15 cellular contexts compared by ENCODE assay signal in genomic region chr10:369441-370221, GRCh38.
A peak's percentile ranks its signal among the peaks of the same experiment; 100 is the strongest.
DNase-seq lines count a peak whose midpoint lies in the region; ATAC-seq and TF ChIP-seq lines count a peak whose summit lies in the region.
"Had no signal": no experiment of that assay in that cellular context is flagged by ENCODE, and none has a peak within 500 bp of the region (broad histone marks: within the 10 kb centered on the region; RNA-seq: fewer than 3 reads in every experiment).

No MANE protein-coding gene starts in this region.

- no peaks in the 10 kb centered on the region for H3K4me1 Mint-ChIP-seq in activated T-cell treated with anti-CD3 and anti-CD28 coated beads, Interleukin-2, amount 50 U/mL, for 24 hours (ENCODE audit: low read depth)
- H3K4me1 Mint-ChIP-seq in T-cell, result no peaks in the 10 kb centered on the region
- H3K4me1 Mint-ChIP-seq: stimulated activated effector memory CD8-positive, alpha-beta T cell treated with anti-CD3 and anti-CD28 coated beads, Interleukin-12 subunit alpha, Interleukin-12 subunit beta, amount 100 ng/mL, for 72 hours had no signal

- peak in 2 of 4 donors; percentile 60 to 61 for TF ChIP-seq EP300 in sigmoid colon (IDR thresholded peaks at IDR 0.05)

- CTCF ChIA-PET in T-cell (lab: Charles Lee), result no interaction called here

- H3K27ac ChIP-seq in brain microvascular endothelial cell (no peak overlapping the region), hepatocyte (peak overlapping the region; percentile 49), sigmoid colon (peak overlapping the region; percentile 22 to 91 (median 62))

- TF ChIP-seq CTCF in brain microvascular endothelial cell (IDR thresholded peaks at IDR 0.05; ENCODE audit: low read depth, low read length, missing control alignments) (no peak), hepatocyte (IDR thresholded peaks at IDR 0.05; ENCODE audit: poor library complexity) (no peak), sigmoid colon (IDR thresholded peaks at IDR 0.05) (no peak)

- TF ChIP-seq POLR2A in sigmoid colon (IDR thresholded peaks at IDR 0.05), result no peak

- H3K9me3 Mint-ChIP-seq in activated T-cell treated with anti-CD3 and anti-CD28 coated beads, Interleukin-2, amount 50 U/mL, for 24 hours, result no peaks in the 10 kb centered on the region
- no peaks in the 10 kb centered on the region for H3K9me3 Mint-ChIP-seq in T-cell
- H3K9me3 Mint-ChIP-seq: effector memory CD8-positive, alpha-beta T cell; stimulated activated effector memory CD8-positive, alpha-beta T cell treated with anti-CD3 and anti-CD28 coated beads, Interleukin-12 subunit alpha, Interleukin-12 subunit beta, amount 100 ng/mL, for 72 hours; T-helper 1 cell treated with Interleukin-12 subunit alpha and Interleukin-12 subunit beta and Interleukin-4 antibody, amounts not matched to agents 30 μg/mL and 1 μg/mL, for 36 hours had no signal

- H3K9me2 ChIP-seq in hepatocyte (replicated peaks; ENCODE audit: insufficient read depth), result no peaks in the 10 kb centered on the region

- in situ Hi-C loops in brain microvascular endothelial cell (cut with HindIII; ENCODE audit: low pct_ligation_motif_present, low sequenced_read_pairs), result no loop called here

- POLR2A ChIA-PET in T-cell (lab: Charles Lee), result no interaction called here

- peaks cover 54% of the 10 kb centered on the region for H3K4me1 ChIP-seq in hepatocyte (ENCODE audit: insufficient read depth)
- H3K4me1 ChIP-seq in sigmoid colon, result peaks cover 0 to 64% (median 54%) of the 10 kb centered on the region in 4 donors

- no peak overlapping the region for H3K4me3 Mint-ChIP-seq in activated T-cell treated with anti-CD3 and anti-CD28 coated beads, Interleukin-2, amount 50 U/mL, for 24 hours
- no peak overlapping the region for H3K4me3 Mint-ChIP-seq in T-cell
- H3K4me3 Mint-ChIP-seq: activated CD8-positive, alpha-beta T cell treated with anti-CD3 and anti-CD28 coated beads, Interleukin-2, amount 10 ng/mL, durations not matched to agents 7 days and 5 days; activated naive CD8-positive, alpha-beta T cell; effector memory CD8-positive, alpha-beta T cell; stimulated activated effector memory CD8-positive, alpha-beta T cell treated with anti-CD3 and anti-CD28 coated beads, Interleukin-12 subunit alpha, Interleukin-12 subunit beta, amount 100 ng/mL, for 72 hours; T-helper 1 cell treated with Interleukin-12 subunit alpha and Interleukin-12 subunit beta and Interleukin-4 antibody, amounts not matched to agents 30 μg/mL and 1 μg/mL, for 36 hours had no signal

- DNase-seq in GM03348 (ENCODE audit: low spot score) (peak; percentile 93), brain microvascular endothelial cell (peak; percentile 41), hepatocyte (ENCODE audit: low spot score) (peak; percentile 59), sigmoid colon (peak; percentile 74), COLO829 (ENCODE audit: low spot score) (no peak), C1 segment of cervical spinal cord (lab: John Stamatoyannopoulos, UW) (no peak), T-cell (no peak)
- no peak for DNase-seq in activated T-cell treated with anti-CD3 and anti-CD28 coated beads, Interleukin-2, amount 50 U/mL, for 24 hours
- DNase-seq: activated CD8-positive, alpha-beta T cell treated with anti-CD3 and anti-CD28 coated beads, Interleukin-2, amount 10 ng/mL, durations not matched to agents 7 days and 5 days; effector memory CD8-positive, alpha-beta T cell; MG63; NCI-H2171 had no signal

- no peak overlapping the region for H2AFZ ChIP-seq in hepatocyte

- H3K27me3 ChIP-seq in brain microvascular endothelial cell (replicated peaks) (no peaks in the 10 kb centered on the region), hepatocyte (no peaks in the 10 kb centered on the region), sigmoid colon (no peaks in the 10 kb centered on the region)
- H3K27me3 ChIP-seq: MG63 had no signal

- peaks cover 3% of the 10 kb centered on the region for H3K36me3 Mint-ChIP-seq in activated T-cell treated with anti-CD3 and anti-CD28 coated beads, Interleukin-2, amount 50 U/mL, for 24 hours (ENCODE audit: low read depth)
- H3K36me3 Mint-ChIP-seq in T-cell, result peaks cover 12% of the 10 kb centered on the region
- H3K36me3 Mint-ChIP-seq: stimulated activated effector memory CD8-positive, alpha-beta T cell treated with anti-CD3 and anti-CD28 coated beads, Interleukin-12 subunit alpha, Interleukin-12 subunit beta, amount 100 ng/mL, for 72 hours had no signal

- no peaks in the 10 kb centered on the region for H3K79me2 ChIP-seq in hepatocyte

- intact Hi-C loops in sigmoid colon (cut with DNase I), result loop anchor here (5.0 to 10.0 kb wide), 3 partner anchors 42 to 415 kb away; no protein-coding TSS in a partner anchor

- peak overlapping the region; percentile 30 for H3K4me2 ChIP-seq in hepatocyte

- no peak for ATAC-seq in T-cell (replicated peaks in 1 of 4)
- ATAC-seq: activated CD8-positive, alpha-beta T cell treated with anti-CD3 and anti-CD28 coated beads, Interleukin-2, amount 10 ng/mL, durations not matched to agents 7 days and 5 days; effector memory CD8-positive, alpha-beta T cell; stimulated activated effector memory CD8-positive, alpha-beta T cell treated with anti-CD3 and anti-CD28 coated beads, Interleukin-12 subunit alpha, Interleukin-12 subunit beta, amount 100 ng/mL, for 72 hours had no signal

- no peak overlapping the region for H3K27ac Mint-ChIP-seq in activated T-cell treated with anti-CD3 and anti-CD28 coated beads, Interleukin-2, amount 50 U/mL, for 24 hours
- H3K27ac Mint-ChIP-seq in T-cell, result no peak overlapping the region
- H3K27ac Mint-ChIP-seq: activated CD8-positive, alpha-beta T cell treated with anti-CD3 and anti-CD28 coated beads, Interleukin-2, amount 10 ng/mL, durations not matched to agents 7 days and 5 days; activated naive CD8-positive, alpha-beta T cell; effector memory CD8-positive, alpha-beta T cell; stimulated activated effector memory CD8-positive, alpha-beta T cell treated with anti-CD3 and anti-CD28 coated beads, Interleukin-12 subunit alpha, Interleukin-12 subunit beta, amount 100 ng/mL, for 72 hours; T-helper 1 cell treated with Interleukin-12 subunit alpha and Interleukin-12 subunit beta and Interleukin-4 antibody, amounts not matched to agents 30 μg/mL and 1 μg/mL, for 36 hours had no signal

- no peaks in the 10 kb centered on the region for H4K20me1 ChIP-seq in hepatocyte (ENCODE audit: insufficient read depth, poor library complexity, severe bottlenecking)

- WGBS in hepatocyte (ENCODE audit: low lambda C conversion rate, missing lambda C conversion rate), result 61% methylated on average over 21 of the region's 21 CpGs
- WGBS in sigmoid colon, 2 donors, result 85 to 92% methylated on average over 21 of the region's 21 CpGs

- H3K4me3 ChIP-seq in brain microvascular endothelial cell (ENCODE audit: low read depth, low read length) (no peak overlapping the region), hepatocyte (no peak overlapping the region), sigmoid colon (peak overlapping the region in 1 of 4 donors; percentile 9)
- H3K4me3 ChIP-seq: MG63 had no signal

- H3K36me3 ChIP-seq in brain microvascular endothelial cell (replicated peaks) (no peaks in the 10 kb centered on the region), hepatocyte (replicated peaks; ENCODE audit: insufficient read depth, low read depth) (peaks cover 5% of the 10 kb centered on the region), sigmoid colon (peaks cover 17 to 47% (median 29%) of the 10 kb centered on the region in 4 donors)

- H3K27me3 Mint-ChIP-seq in activated T-cell treated with anti-CD3 and anti-CD28 coated beads, Interleukin-2, amount 50 U/mL, for 24 hours, result no peaks in the 10 kb centered on the region
- H3K27me3 Mint-ChIP-seq in T-cell, result no peaks in the 10 kb centered on the region
- H3K27me3 Mint-ChIP-seq: activated naive CD8-positive, alpha-beta T cell; effector memory CD8-positive, alpha-beta T cell had no signal

- no peaks in the 10 kb centered on the region for H3K9me3 ChIP-seq in hepatocyte (ENCODE audit: low read depth)
- H3K9me3 ChIP-seq in sigmoid colon, result no peaks in the 10 kb centered on the region
- H3K9me3 ChIP-seq: MG63 had no signal

Comparison
In these comparisons a context has a peak if more than half of its experiments do, and no peak if none do; other contexts are left out.
1. DNase-seq: peak in GM03348 (single experiment), brain microvascular endothelial cell (single experiment), hepatocyte (single experiment) and sigmoid colon (single experiment); none in COLO829 (single experiment), C1 segment of cervical spinal cord (0 of 14), activated T-cell treated with anti-CD3 and anti-CD28 coated beads, Interleukin-2, amount 50 U/mL, for 24 hours (single experiment) and T-cell (0 of 34).